In genomic region chr11:17612221-17613188, GRCh38 we compare ENCODE assay signal across 1 cellular context.
TF ChIP-seq lines count a peak whose summit lies in the region.

No MANE protein-coding gene starts in this region.

TF ChIP-seq in IMR-90, 13 proteins besides CTCF, POLR2A, EP300 and RAD21:
- TF ChIP-seq NFE2L2 (IDR thresholded peaks at IDR 0.05; ENCODE audit: low read depth, low read length) (no peak), BHLHE40 (IDR thresholded peaks at IDR 0.05; ENCODE audit: low read depth, low read length) (no peak), ELK1 (IDR thresholded peaks at IDR 0.05; ENCODE audit: borderline replicate concordance, low read depth, low read length) (no peak), USF2 (IDR thresholded peaks at IDR 0.05; ENCODE audit: low read depth, low read length) (no peak), MAFK (IDR thresholded peaks at IDR 0.05; ENCODE audit: low read depth, low read length) (no peak), MAZ (IDR thresholded peaks at IDR 0.05; ENCODE audit: borderline replicate concordance, low read depth, low read length) (no peak), CEBPB (IDR thresholded peaks at IDR 0.05; ENCODE audit: low read depth, low read length) (no peak), CHD1 (IDR thresholded peaks at IDR 0.05; ENCODE audit: low read depth, low read length) (no peak), RCOR1 (IDR thresholded peaks at IDR 0.05; ENCODE audit: insufficient replicate concordance, low read length) (no peak)
